In genomic region chr12:56129210-56129691, GRCh38 we compare ENCODE assay signal across 8 cellular contexts. TPM values are rescaled to one million over a fixed set of nuclear protein-coding genes. Genes with fewer than 3 reads are reported as not detected.
DNase-seq lines count a peak whose midpoint lies in the region; ATAC-seq and TF ChIP-seq lines count a peak whose summit lies in the region.

No MANE protein-coding gene starts in this region.

- peaks cover 64% of the 10 kb centered on the region for H3K4me1 Mint-ChIP-seq in CD8-positive, alpha-beta T cell (ENCODE audit: low read depth)
- H3K4me1 Mint-ChIP-seq in endodermal cell = peaks cover 25% of the 10 kb centered on the region

- intact Hi-C loops in CD8-positive, alpha-beta T cell (cut with DNase I, micrococcal nuclease) = loop anchor here (1.0 to 10.0 kb wide), 7 partner anchors 8 to 1613 kb away; partner anchors contain the start of genes COQ10A (in 1 of the 2), NAB2 (in 1 of the 2), ORMDL2 (in 1 of the 2) and PTGES3 (in 1 of the 2)

- H3K27me3 ChIP-seq in CD8-positive, alpha-beta T cell (ENCODE audit: insufficient read depth, low read length) = no peaks in the 10 kb centered on the region
- H3K27me3 ChIP-seq in endodermal cell (ENCODE audit: control insufficient read depth, insufficient read depth, low read length, poor library complexity, severe bottlenecking) = no peaks in the 10 kb centered on the region
- no peaks in the 10 kb centered on the region for H3K27me3 ChIP-seq in mucosa of stomach (ENCODE audit: control insufficient read depth, insufficient read depth, low read length)

- peak overlapping the region; percentile 94 for H3K27ac Mint-ChIP-seq in CD8-positive, alpha-beta T cell
- H3K27ac Mint-ChIP-seq in endodermal cell = peak overlapping the region; percentile 98

- no peak for TF ChIP-seq CTCF in CD8-positive, alpha-beta T cell (IDR thresholded peaks at IDR 0.05)
- TF ChIP-seq CTCF in endodermal cell (conservative IDR thresholded peaks at IDR 0.05) = no peak

- H3K27me3 Mint-ChIP-seq in CD8-positive, alpha-beta T cell (ENCODE audit: low read depth) = no peaks in the 10 kb centered on the region
- no peaks in the 10 kb centered on the region for H3K27me3 Mint-ChIP-seq in endodermal cell (ENCODE audit: insufficient read depth)

- POLR2A ChIA-PET in CD8-positive, alpha-beta T cell (lab: Charles Lee) = interaction anchor here (0.8 to 6.4 kb wide), 12 partner anchors 9 to 93 kb away, joined by 3 to 73 read pairs (median 17); partner anchors contain the start of genes MYL6B, PA2G4, RNF41 and RPL41

- peak; percentile 13 for ATAC-seq in CD8-positive, alpha-beta T cell
- ATAC-seq in GM21717 (IDR thresholded peaks at IDR 0.05; ENCODE audit: unreplicated experiment) (peak; percentile 30), HG02938 (IDR thresholded peaks at IDR 0.05; ENCODE audit: unreplicated experiment) (no peak)

- H3K9me3 Mint-ChIP-seq in CD8-positive, alpha-beta T cell = no peaks in the 10 kb centered on the region
- H3K9me3 Mint-ChIP-seq in endodermal cell = no peaks in the 10 kb centered on the region

- peak overlapping the region; percentile 71 for H3K4me3 ChIP-seq in CD8-positive, alpha-beta T cell (ENCODE audit: low read depth, low read length)
- H3K4me3 ChIP-seq in endodermal cell (ENCODE audit: low read length) (peak overlapping the region; percentile 94), mucosa of stomach (ENCODE audit: low read length) (peak overlapping the region; percentile 83)

- peaks cover 71% of the 10 kb centered on the region for H3K4me1 ChIP-seq in CD8-positive, alpha-beta T cell (ENCODE audit: insufficient read depth, low read length)
- H3K4me1 ChIP-seq in endodermal cell (ENCODE audit: control insufficient read depth, insufficient read depth, low read length) (peaks cover 5% of the 10 kb centered on the region), mucosa of stomach (ENCODE audit: control insufficient read depth, insufficient read depth, low read length) (peaks cover 22% of the 10 kb centered on the region)

- 1 to 2% methylated on average over 16 to 27 of the region's 27 CpGs for WGBS in endodermal cell (ENCODE audit: insufficient coverage in 1 of 2, insufficient read length in 1 of 2), 2 experiments

- peak overlapping the region; percentile 79 for H3K27ac ChIP-seq in CD8-positive, alpha-beta T cell (ENCODE audit: low read depth, low read length)
- no peak overlapping the region for H3K27ac ChIP-seq in endodermal cell (ENCODE audit: low read depth, low read length)

- H3K36me3 Mint-ChIP-seq in CD8-positive, alpha-beta T cell = peaks cover 58% of the 10 kb centered on the region
- peaks cover 42% of the 10 kb centered on the region for H3K36me3 Mint-ChIP-seq in endodermal cell (ENCODE audit: low read depth)

- peaks cover 36% of the 10 kb centered on the region for H3K36me3 ChIP-seq in CD8-positive, alpha-beta T cell (ENCODE audit: insufficient read depth, low read length)
- peaks cover 40% of the 10 kb centered on the region for H3K36me3 ChIP-seq in endodermal cell (ENCODE audit: control insufficient read depth, insufficient read depth, low read length)
- H3K36me3 ChIP-seq in mucosa of stomach (ENCODE audit: control insufficient read depth, insufficient read depth, low read length) = peaks cover 20% of the 10 kb centered on the region

- DNase-seq in CD8-positive, alpha-beta T cell = peak; percentile 52 to 92 (median 81)
- DNase-seq in NCI-H82 treated with DMSO at 0.1 percent for 48 hours (lab: John Stamatoyannopoulos, UW; ENCODE audit: unreplicated experiment) (peak; percentile 14), endodermal cell (peak; percentile 87)
- peak; percentile 53 to 76 (median 54) for DNase-seq in activated CD8-positive, alpha-beta memory T cell treated with anti-CD3 and anti-CD28 coated beads for 48 hours (ENCODE audit: low read depth in 2 of 3, low spot score in 2 of 3)
- DNase-seq in stimulated activated naive CD4-positive, alpha-beta T cell treated with Interleukin-2 at 50 U/mL for 16 hours (lab: John Stamatoyannopoulos, UW) = peak; percentile 65

- H3K4me3 Mint-ChIP-seq in CD8-positive, alpha-beta T cell = peak overlapping the region; percentile 97
- H3K4me3 Mint-ChIP-seq in endodermal cell = peak overlapping the region; percentile 89

- peak overlapping the region; percentile 78 for H3K9ac ChIP-seq in endodermal cell (ENCODE audit: extremely low read depth, low read length, poor library complexity, severe bottlenecking)
- H3K9ac ChIP-seq in mucosa of stomach (ENCODE audit: low read length) = peak overlapping the region; percentile 79

- no peaks in the 10 kb centered on the region for H3K9me3 ChIP-seq in CD8-positive, alpha-beta T cell (ENCODE audit: low read length)
- peaks cover 9% of the 10 kb centered on the region for H3K9me3 ChIP-seq in endodermal cell (ENCODE audit: control insufficient read depth, low read length)
- no peaks in the 10 kb centered on the region for H3K9me3 ChIP-seq in mucosa of stomach (ENCODE audit: control insufficient read depth, low read length)

- CTCF ChIA-PET in CD8-positive, alpha-beta T cell (lab: Charles Lee) = interaction anchor here (0.6 to 6.8 kb wide), 8 partner anchors 10 to 93 kb away, joined by 3 to 51 read pairs (median 12); partner anchors contain the start of genes MYL6B, RNF41, RPL41 and SMARCC2

RNA-seq across cellular contexts. Expression of gene ESYT1, which starts 1.2 kb away (rescaled TPM):
- total RNA-seq in CD8-positive, alpha-beta T cell = 10 to 100 TPM; 82.4 to 83.0 TPM
- 100 to 1,000 TPM in 1 of 2 donors, 10 to 100 TPM in 1; 97.0 to 118 TPM for total RNA-seq in endodermal cell
- 55.5 TPM for polyA plus RNA-seq in endodermal cell (2013, experiment 1 of 2)
- polyA plus RNA-seq in endodermal cell (2013, experiment 2 of 2) = 64.1 TPM

RNA-seq across cellular contexts. Expression of gene ZC3H10, which starts 11.2 kb away (rescaled TPM):
- 1 to 10 TPM; 9.0 TPM for total RNA-seq in CD8-positive, alpha-beta T cell
- total RNA-seq in endodermal cell = 1 to 10 TPM; 7.9 to 9.1 TPM
- 6.1 TPM for polyA plus RNA-seq in endodermal cell (2013, experiment 1 of 2)
- polyA plus RNA-seq in endodermal cell (2013, experiment 2 of 2) = 4.3 TPM

RNA-seq across cellular contexts. Expression of gene RPL41, which starts 12.8 kb away (rescaled TPM):
- total RNA-seq in CD8-positive, alpha-beta T cell = 1,000 to 10,000 TPM; 5,791 to 5,914 TPM
- total RNA-seq in endodermal cell = 1,000 to 10,000 TPM; 4,305 to 4,379 TPM
- polyA plus RNA-seq in endodermal cell (2013, experiment 1 of 2) = 4,554 TPM
- polyA plus RNA-seq in endodermal cell (2013, experiment 2 of 2) = 4,086 TPM

RNA-seq across cellular contexts. Expression of gene MYL6B, which starts 23.1 kb away (rescaled TPM):
- total RNA-seq in CD8-positive, alpha-beta T cell = 1 to 10 TPM; 4.0 to 5.9 TPM
- 100 to 1,000 TPM; 153 to 191 TPM for total RNA-seq in endodermal cell
- 175 TPM for polyA plus RNA-seq in endodermal cell (2013, experiment 1 of 2)
- polyA plus RNA-seq in endodermal cell (2013, experiment 2 of 2) = 170 TPM

RNA-seq across cellular contexts. Expression of gene PA2G4, which starts 24.9 kb away (rescaled TPM):
- total RNA-seq in CD8-positive, alpha-beta T cell = 10 to 100 TPM; 61.6 to 62.4 TPM
- total RNA-seq in endodermal cell = 100 to 1,000 TPM; 128 to 161 TPM
- polyA plus RNA-seq in endodermal cell (2013, experiment 1 of 2) = 155 TPM
- polyA plus RNA-seq in endodermal cell (2013, experiment 2 of 2) = 147 TPM

Comparison
In these comparisons a context has a peak if more than half of its experiments do, and no peak if none do; other contexts are left out.
1. DNase-seq: peak in every context shown above with its lines; median percentile 87 in endodermal cell; 81 in CD8-positive, alpha-beta T cell; 65 in stimulated activated naive CD4-positive, alpha-beta T cell treated with Interleukin-2 at 50 U/mL for 16 hours; 54 in activated CD8-positive, alpha-beta memory T cell treated with anti-CD3 and anti-CD28 coated beads for 48 hours; 14 in NCI-H82 treated with DMSO at 0.1 percent for 48 hours.